In the genomic region with DNA sequence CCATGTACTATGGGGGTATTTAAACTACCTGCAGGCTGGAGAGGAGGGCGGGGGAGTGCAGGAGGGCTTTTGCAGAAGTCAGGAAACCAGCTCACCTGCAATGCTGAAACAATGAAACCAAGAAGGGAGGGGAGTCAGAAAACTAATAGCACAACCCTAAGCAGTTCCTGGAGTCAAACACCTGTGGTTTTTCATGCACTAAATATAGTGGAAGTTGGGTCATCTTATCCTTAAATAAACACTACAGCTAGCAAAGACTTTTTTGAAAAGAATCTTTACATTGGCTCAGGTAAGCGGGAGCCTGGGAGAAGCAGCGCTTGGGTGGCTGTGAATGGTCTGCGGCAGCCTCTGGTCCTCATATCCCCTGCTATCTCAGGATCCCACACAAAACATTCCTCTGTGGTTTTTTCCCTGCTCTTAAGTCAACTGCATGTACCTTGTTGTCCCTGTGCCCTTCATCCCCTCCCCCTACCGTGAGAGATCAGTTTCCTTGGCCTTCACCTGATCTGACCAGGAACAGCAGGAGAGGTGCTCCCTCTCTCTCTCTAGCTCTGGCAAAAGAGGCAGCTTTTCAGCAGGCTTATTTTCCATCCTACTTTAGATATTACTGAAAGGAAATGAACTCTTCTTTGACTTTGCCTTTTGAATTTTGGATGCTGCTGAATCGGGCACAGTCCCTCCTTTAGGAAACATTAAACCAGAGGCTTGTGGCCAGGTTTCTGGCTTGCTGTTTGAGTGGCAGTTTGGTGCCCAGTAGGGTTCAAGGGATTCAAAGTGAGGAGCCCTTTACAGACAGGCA, we compare ENCODE assay signal across 14 cellular contexts. TPM values are rescaled to one million over a fixed set of nuclear protein-coding genes. Genes with fewer than 3 reads are reported as not detected.
DNase-seq lines count a peak whose midpoint lies in the region; ATAC-seq, FAIRE-seq and TF ChIP-seq lines count a peak whose summit lies in the region.
"Had no signal": no experiment of that assay in that cellular context is flagged by ENCODE, and none has a peak within 500 bp of the region (broad histone marks: within the 10 kb centered on the region; RNA-seq: fewer than 3 reads in every experiment).

No MANE protein-coding gene starts in this region.

- no peaks in the 10 kb centered on the region for H3K36me3 ChIP-seq in transverse colon

- ATAC-seq in activated T-cell treated with anti-CD3 and anti-CD28 coated beads, Interleukin-2, amount 50 U/mL, for 4 hours, result no peak
- ATAC-seq in HG03565 (IDR thresholded peaks at IDR 0.05; ENCODE audit: unreplicated experiment), result peak; percentile 60
- no peak for ATAC-seq in central memory CD8-positive, alpha-beta T cell (replicated peaks; ENCODE audit: extremely low read depth, poor library complexity, severe bottlenecking)
- no peak for ATAC-seq in activated CD4-positive, CD25-positive, alpha-beta regulatory T cell treated with anti-CD3 and anti-CD28 coated beads, Interleukin-2, amount 50 U/mL, for 24 hours

- no peak for TF ChIP-seq CTCF in transverse colon (IDR thresholded peaks at IDR 0.05)
- TF ChIP-seq CTCF in D721Med (IDR thresholded peaks at IDR 0.05; ENCODE audit: insufficient read depth, missing control alignments), result no peak

- no peaks in the 10 kb centered on the region for H3K9me3 ChIP-seq in transverse colon

- no peak overlapping the region for H3K4me3 ChIP-seq in transverse colon

- no peak for TF ChIP-seq POLR2A in transverse colon (IDR thresholded peaks at IDR 0.05)

- peak overlapping the region; percentile 51 for H3K27ac Mint-ChIP-seq in central memory CD8-positive, alpha-beta T cell (ENCODE audit: low read depth)

- peak; percentile 7 to 8 for DNase-seq in activated T-cell treated with anti-CD3 and anti-CD28 coated beads, Interleukin-2, amount 50 U/mL, for 48 hours
- DNase-seq in activated T-cell treated with anti-CD3 and anti-CD28 coated beads, Interleukin-2, amount 50 U/mL, for 4 hours, result no peak
- DNase-seq in central memory CD8-positive, alpha-beta T cell (ENCODE audit: low spot score in 2 of 2), result no peak
- DNase-seq in transverse colon (peak; percentile 61), D721Med (ENCODE audit: insufficient read length, low spot score) (no peak), CD1c-positive myeloid dendritic cell (ENCODE audit: extremely low spot score) (no peak)
- DNase-seq: amniotic stem cell; erythroblast; NCI-H1436 treated with DMSO at 0.1 percent for 48 hours; stimulated activated naive CD4-positive, alpha-beta T cell treated with Interleukin-2 at 50 U/mL for 16 hours had no signal

- in situ Hi-C loops in transverse colon (cut with MboI; ENCODE audit: low pct_ligation_motif_present in 1 of 4, low pct_unique_long_range_greater_than_20kb in 1 of 4, low sequenced_read_pairs in 3 of 4), result no loop called here

- H3K27me3 Mint-ChIP-seq in activated T-cell treated with anti-CD3 and anti-CD28 coated beads, Interleukin-2, amount 50 U/mL, for 4 hours (ENCODE audit: low read depth), result peaks cover 5% of the 10 kb centered on the region
- no peaks in the 10 kb centered on the region for H3K27me3 Mint-ChIP-seq in central memory CD8-positive, alpha-beta T cell

- TF ChIP-seq EP300 in transverse colon (IDR thresholded peaks at IDR 0.05; ENCODE audit: low read depth), result no peak

- FAIRE-seq in D721Med (lab: Jason Lieb, UNC), result no peak
- FAIRE-seq: islet of Langerhans, TTC549 had no signal

- H3K27me3 ChIP-seq in transverse colon, result no peaks in the 10 kb centered on the region

- H3K36me3 Mint-ChIP-seq in activated T-cell treated with anti-CD3 and anti-CD28 coated beads, Interleukin-2, amount 50 U/mL, for 4 hours (ENCODE audit: insufficient read depth), result peaks cover 13% of the 10 kb centered on the region
- H3K36me3 Mint-ChIP-seq in central memory CD8-positive, alpha-beta T cell (ENCODE audit: insufficient read depth), result peaks cover 11% of the 10 kb centered on the region

- H3K4me1 Mint-ChIP-seq in activated T-cell treated with anti-CD3 and anti-CD28 coated beads, Interleukin-2, amount 50 U/mL, for 4 hours (ENCODE audit: low read depth), result peaks cover 33% of the 10 kb centered on the region
- peaks cover 69% of the 10 kb centered on the region for H3K4me1 Mint-ChIP-seq in central memory CD8-positive, alpha-beta T cell

- no peak overlapping the region for H3K4me3 Mint-ChIP-seq in activated T-cell treated with anti-CD3 and anti-CD28 coated beads, Interleukin-2, amount 50 U/mL, for 4 hours
- H3K4me3 Mint-ChIP-seq in central memory CD8-positive, alpha-beta T cell, result no peak overlapping the region

- H3K27ac ChIP-seq in transverse colon, result peak overlapping the region in 2 of 4 donors; percentile 54 to 67

- no peaks in the 10 kb centered on the region for H3K9me3 Mint-ChIP-seq in activated T-cell treated with anti-CD3 and anti-CD28 coated beads, Interleukin-2, amount 50 U/mL, for 4 hours
- no peaks in the 10 kb centered on the region for H3K9me3 Mint-ChIP-seq in central memory CD8-positive, alpha-beta T cell

- H3K4me1 ChIP-seq in transverse colon, result no peaks in the 10 kb centered on the region

- intact Hi-C loops in transverse colon (cut with DNase I; ENCODE audit: low total_unique reads), result no loop called here

- WGBS in transverse colon (ENCODE audit: low coverage in 1 of 2), 2 donors, result 28 to 56% methylated on average over 2 to 6 of the region's 6 CpGs

RNA-seq across cellular contexts. Expression of gene TENT5C, which starts 26.6 kb away (rescaled TPM):
- 1 to 10 TPM; 3.6 to 5.8 (median 5.6) TPM for total RNA-seq in activated T-cell treated with anti-CD3 and anti-CD28 coated beads, Interleukin-2, amount 50 U/mL, for 4 hours
- 10 to 100 TPM in 3 of 4 donors, 1 to 10 TPM in 1; 3.4 to 30.8 (median 18.1) TPM for total RNA-seq in transverse colon

Comparison
In these comparisons a context has a peak if more than half of its experiments do, and no peak if none do; other contexts are left out.
1. DNase-seq: peak in activated T-cell treated with anti-CD3 and anti-CD28 coated beads, Interleukin-2, amount 50 U/mL, for 48 hours (2 of 2) and transverse colon (single experiment); none in activated T-cell treated with anti-CD3 and anti-CD28 coated beads, Interleukin-2, amount 50 U/mL, for 4 hours (single experiment), central memory CD8-positive, alpha-beta T cell (0 of 2), D721Med (single experiment) and CD1c-positive myeloid dendritic cell (single experiment).